Comparison of ENCODE assay signal across 19 cellular contexts in the genomic region with DNA sequence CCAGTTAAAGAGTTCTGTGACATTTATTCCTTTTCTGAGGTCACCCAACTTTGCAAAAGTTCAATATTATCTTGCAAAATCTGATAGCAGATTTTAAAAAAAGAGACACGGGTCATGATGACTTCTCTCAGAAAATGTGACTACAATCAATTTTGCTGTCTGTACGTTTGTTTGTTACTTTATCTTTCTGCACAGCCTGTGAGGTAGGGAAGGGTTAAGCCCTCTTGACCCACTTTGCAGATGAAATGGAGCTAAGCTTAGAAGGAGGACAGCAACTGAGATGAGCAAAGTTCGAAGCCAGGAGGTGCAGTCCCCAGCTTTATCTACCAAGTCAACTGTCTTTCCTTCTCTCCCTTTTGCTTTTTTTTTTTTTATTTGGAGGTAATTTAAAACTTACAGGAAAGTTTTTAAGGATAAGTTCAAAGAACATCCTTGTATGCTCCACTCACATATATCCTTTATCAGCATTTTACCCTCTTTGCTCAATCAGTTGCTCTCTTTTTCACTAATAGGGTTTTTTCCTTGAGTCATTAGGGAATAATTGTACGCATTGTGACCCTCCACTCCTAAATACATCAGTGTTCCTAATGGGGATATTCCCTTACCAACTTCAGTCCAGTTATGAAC.
"Had no signal": no experiment of that assay in that cellular context is flagged by ENCODE, and none has a peak within 500 bp of the region (broad histone marks: within the 10 kb centered on the region; RNA-seq: fewer than 3 reads in every experiment).

No MANE protein-coding gene starts in this region.

- H3K27ac Mint-ChIP-seq: activated CD4-positive, alpha-beta memory T cell treated with anti-CD3 and anti-CD28 coated beads for 36 hours; activated naive CD4-positive, alpha-beta T cell treated with anti-CD3 and anti-CD28 coated beads for 36 hours; activated T-cell treated with anti-CD3 and anti-CD28 coated beads, Interleukin-2, amount 50 U/mL, for 72 hours; memory B cell; natural killer cell treated with Interleukin-12 subunit alpha and Interleukin-12 subunit beta and Interleukin-15 and Interleukin-18, amount 100 ng/mL, for 72 hours had no signal

- H3K36me3 ChIP-seq: cardiac muscle cell, pancreas, transverse colon, uterus had no signal

- H3K27me3 Mint-ChIP-seq: activated CD4-positive, alpha-beta memory T cell treated with anti-CD3 and anti-CD28 coated beads for 36 hours; memory B cell; natural killer cell treated with Interleukin-12 subunit alpha and Interleukin-12 subunit beta and Interleukin-15 and Interleukin-18, amount 100 ng/mL, for 72 hours; stimulated activated memory B cell treated with anti-CD40 and anti-IgM and Interleukin-4, amounts not matched to agents 10 μg/mL and 1 μg/mL and 100 μg/mL, for 72 hours had no signal

- H3K27ac ChIP-seq: cardiac muscle cell, epithelial cell of prostate, pancreas, stomach, suprapubic skin, transverse colon, uterus had no signal

- H3K4me3 Mint-ChIP-seq: activated CD4-positive, alpha-beta memory T cell treated with anti-CD3 and anti-CD28 coated beads for 36 hours; activated naive CD4-positive, alpha-beta T cell treated with anti-CD3 and anti-CD28 coated beads for 36 hours; activated T-cell treated with anti-CD3 and anti-CD28 coated beads, Interleukin-2, amount 50 U/mL, for 72 hours; memory B cell; natural killer cell treated with Interleukin-12 subunit alpha and Interleukin-12 subunit beta and Interleukin-15 and Interleukin-18, amount 100 ng/mL, for 72 hours; stimulated activated memory B cell treated with anti-CD40 and anti-IgM and Interleukin-4, amounts not matched to agents 10 μg/mL and 1 μg/mL and 100 μg/mL, for 72 hours had no signal

- H3K4me3 ChIP-seq: cardiac muscle cell, heart left ventricle, pancreas, smooth muscle cell, stomach, suprapubic skin, transverse colon, uterus had no signal

- H3K27me3 ChIP-seq: cardiac muscle cell, heart left ventricle, pancreas, stomach, suprapubic skin, transverse colon, uterus had no signal

- H3K4me2 ChIP-seq: smooth muscle cell had no signal

- H3K4me1 ChIP-seq: suprapubic skin, uterus had no signal

- ATAC-seq: activated T-cell treated with anti-CD3 and anti-CD28 coated beads, Interleukin-2, amount 50 U/mL, for 72 hours; heart left ventricle; natural killer cell treated with Interleukin-12 subunit alpha and Interleukin-12 subunit beta and Interleukin-15 and Interleukin-18, amount 100 ng/mL, for 72 hours; pancreas; stimulated activated memory B cell treated with anti-CD40 and anti-IgM and Interleukin-4, amounts not matched to agents 10 μg/mL and 1 μg/mL and 100 μg/mL, for 72 hours had no signal

- DNase-seq: activated CD4-positive, alpha-beta memory T cell treated with anti-CD3 and anti-CD28 coated beads for 36 hours; activated CD4-positive, alpha-beta T cell treated with anti-CD3 and anti-CD28 coated beads for 48 hours; activated effector memory CD4-positive, alpha-beta T cell treated with Interleukin-2 at 50 U/mL for 16 hours; activated naive CD4-positive, alpha-beta T cell treated with anti-CD3 and anti-CD28 coated beads for 36 hours; activated T-cell treated with anti-CD3 and anti-CD28 coated beads, Interleukin-2, amount 50 U/mL, for 72 hours; heart left ventricle; pancreas; stimulated activated CD4-positive, alpha-beta T cell treated with anti-CD3 and anti-CD28 coated beads, Interleukin-15, amount 100 ng/mL, for 24 hours; stomach; T-helper 9 cell; transverse colon; uterus had no signal

- H3K9me3 Mint-ChIP-seq: activated CD4-positive, alpha-beta memory T cell treated with anti-CD3 and anti-CD28 coated beads for 36 hours; activated naive CD4-positive, alpha-beta T cell treated with anti-CD3 and anti-CD28 coated beads for 36 hours; activated T-cell treated with anti-CD3 and anti-CD28 coated beads, Interleukin-2, amount 50 U/mL, for 72 hours; memory B cell; natural killer cell treated with Interleukin-12 subunit alpha and Interleukin-12 subunit beta and Interleukin-15 and Interleukin-18, amount 100 ng/mL, for 72 hours; stimulated activated memory B cell treated with anti-CD40 and anti-IgM and Interleukin-4, amounts not matched to agents 10 μg/mL and 1 μg/mL and 100 μg/mL, for 72 hours had no signal

- H3K9me3 ChIP-seq: heart left ventricle, pancreas, stomach, suprapubic skin, transverse colon, uterus had no signal
